ENCODE assay signal across 1 cellular context in genomic region chr12:69354561-69355187, GRCh38.
A peak's percentile ranks its signal among the peaks of the same experiment; 100 is the strongest.
TF ChIP-seq lines count a peak whose summit lies in the region.

No MANE protein-coding gene starts in this region.

TF ChIP-seq in HepG2, 621 proteins besides CTCF, POLR2A, EP300 and RAD21 (continued from another document and continues in another):
- TF ChIP-seq ZBTB33 (CRISPR knock-in tag; IDR thresholded peaks at IDR 0.05) (no peak; the same call in 1 of the 2 replicates), CREM (IDR thresholded peaks at IDR 0.05) (0 out of 2 replicates have a peak, but pooled peaks have one; percentile 29), CREM (CRISPR knock-in tag; IDR thresholded peaks at IDR 0.05) (no peak), TGIF2 (CRISPR knock-in tag; IDR thresholded peaks at IDR 0.05) (no peak), WIZ (CRISPR knock-in tag; IDR thresholded peaks at IDR 0.05) (0 out of 2 replicates have a peak, but pooled peaks have one; percentile 30), ZKSCAN1 (IDR thresholded peaks at IDR 0.05; ENCODE audit: low read length) (no peak), ZNF205 (CRISPR knock-in tag; IDR thresholded peaks at IDR 0.05) (peak; percentile 88), NFKBIZ (CRISPR knock-in tag; IDR thresholded peaks at IDR 0.05) (0 out of 2 replicates have a peak, but pooled peaks have one; percentile 29), HMGA1 (CRISPR knock-in tag; conservative IDR thresholded peaks at IDR 0.05) (no peak), ZNF879 (CRISPR knock-in tag; IDR thresholded peaks at IDR 0.05) (no peak), CENPT (CRISPR knock-in tag; IDR thresholded peaks at IDR 0.05; ENCODE audit: low read depth) (no peak), ZNF512 (CRISPR knock-in tag; IDR thresholded peaks at IDR 0.05) (no peak; the same call in 1 of the 2 replicates), BATF2 (CRISPR knock-in tag; IDR thresholded peaks at IDR 0.05) (peak; percentile 61; the same call in 1 of the 2 replicates), FOXA3 (CRISPR knock-in tag; IDR thresholded peaks at IDR 0.05) (peak; percentile 27), ZBTB7A (CRISPR knock-in tag; IDR thresholded peaks at IDR 0.05) (no peak), MLX (CRISPR knock-in tag; IDR thresholded peaks at IDR 0.05) (0 out of 2 replicates have a peak, but pooled peaks have one; percentile 41), AKAP8 (CRISPR knock-in tag; IDR thresholded peaks at IDR 0.05) (peak; percentile 95), ZNF652 (CRISPR knock-in tag; IDR thresholded peaks at IDR 0.05; ENCODE audit: borderline replicate concordance, low read depth) (no peak), NCOA2 (CRISPR knock-in tag; IDR thresholded peaks at IDR 0.05) (peak; percentile 19; the same call in 1 of the 2 replicates), TRAFD1 (CRISPR knock-in tag; IDR thresholded peaks at IDR 0.05; ENCODE audit: borderline replicate concordance) (no peak), SKIL (CRISPR knock-in tag; IDR thresholded peaks at IDR 0.05; ENCODE audit: borderline replicate concordance) (peak; percentile 57), ZNF335 (CRISPR knock-in tag; IDR thresholded peaks at IDR 0.05) (0 out of 2 replicates have a peak, but pooled peaks have one; percentile 52), TMF1 (CRISPR knock-in tag; IDR thresholded peaks at IDR 0.05; ENCODE audit: low read depth) (no peak), ZNF784 (CRISPR knock-in tag; IDR thresholded peaks at IDR 0.05; ENCODE audit: borderline replicate concordance) (peak; percentile 32; the same call in 1 of the 2 replicates), ZNF24 (IDR thresholded peaks at IDR 0.05) (no peak), KIAA2018 (CRISPR knock-in tag; IDR thresholded peaks at IDR 0.05; ENCODE audit: borderline replicate concordance) (no peak), HNRNPH1 (optimal IDR thresholded peaks at IDR 0.05; ENCODE audit: low read depth, low read length) (no peak), ATF2 (CRISPR knock-in tag; IDR thresholded peaks at IDR 0.05) (peak; percentile 61; the same call in 1 of the 2 replicates), ZNF138 (CRISPR knock-in tag; IDR thresholded peaks at IDR 0.05; ENCODE audit: low read depth) (no peak), PHF5A (CRISPR knock-in tag; IDR thresholded peaks at IDR 0.05; ENCODE audit: low read depth, unreplicated experiment) (peak; percentile 96), NKX3-1 (CRISPR knock-in tag; IDR thresholded peaks at IDR 0.05) (peak; percentile 91), CENPBD1 (CRISPR knock-in tag; IDR thresholded peaks at IDR 0.05; ENCODE audit: borderline replicate concordance, low read depth) (no peak), ZBTB2 (CRISPR knock-in tag; IDR thresholded peaks at IDR 0.05; ENCODE audit: low read depth) (no peak), MXD1 (CRISPR knock-in tag; IDR thresholded peaks at IDR 0.05) (no peak; the same call in 1 of the 2 replicates)
